Comparison of ENCODE assay signal across 16 cellular contexts in the genomic region with DNA sequence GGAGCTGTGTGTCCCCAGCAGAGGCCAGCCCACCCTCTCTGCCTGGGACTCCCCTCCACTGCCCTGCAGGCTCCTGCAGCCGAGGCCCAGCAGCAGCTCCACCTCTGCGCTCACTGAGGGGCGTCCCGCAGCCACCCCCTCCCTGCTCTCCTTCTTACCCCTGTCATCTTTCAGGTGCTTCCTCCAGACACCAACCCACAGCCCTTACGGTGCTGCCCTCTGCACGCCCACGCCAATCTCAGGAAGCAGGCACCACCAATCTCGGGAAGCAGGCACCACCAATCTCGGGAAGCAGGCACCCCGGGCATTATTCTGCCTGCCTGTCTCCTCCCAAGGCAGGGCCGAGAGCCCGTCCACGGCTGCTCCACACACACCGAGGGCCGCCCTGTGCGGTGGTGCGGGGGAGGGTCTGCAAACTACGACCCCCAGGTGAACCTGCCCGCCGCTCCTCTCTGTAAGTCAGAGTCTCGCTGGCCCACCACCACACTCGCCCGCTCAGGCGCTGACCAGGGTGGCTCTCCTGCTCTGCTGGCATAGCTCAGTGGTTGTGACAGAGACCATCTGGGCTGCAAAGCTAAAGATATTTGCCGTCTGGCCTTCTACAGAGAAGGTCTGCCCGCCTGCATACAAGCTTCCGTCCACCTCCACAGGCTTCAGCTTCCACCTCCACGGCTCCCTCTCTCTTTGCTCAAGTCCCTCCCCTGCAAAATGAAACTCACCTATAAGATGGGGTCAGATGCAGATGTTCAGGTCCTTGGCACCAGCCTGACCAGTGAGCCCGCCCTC. TPM values are rescaled to one million over a fixed set of nuclear protein-coding genes. Genes with fewer than 3 reads are reported as not detected.
DNase-seq lines count a peak whose midpoint lies in the region; ATAC-seq, FAIRE-seq and TF ChIP-seq lines count a peak whose summit lies in the region.
"Had no signal": no experiment of that assay in that cellular context is flagged by ENCODE, and none has a peak within 500 bp of the region (broad histone marks: within the 10 kb centered on the region; RNA-seq: fewer than 3 reads in every experiment).

No MANE protein-coding gene starts in this region.

- H3K4me2 ChIP-seq in PC-3 (ENCODE audit: low read length): no peak overlapping the region

- H3K9me3 ChIP-seq in kidney (ENCODE audit: control insufficient read depth in 1 of 2, low read length in 2 of 2) (no peaks in the 10 kb centered on the region), thyroid gland (no peaks in the 10 kb centered on the region), PC-3 (ENCODE audit: low read length) (no peaks in the 10 kb centered on the region)
- H3K9me3 ChIP-seq: SJCRH30 had no signal

- H3K4me3 ChIP-seq in kidney (ENCODE audit: low read length in 2 of 2): no peak overlapping the region
- no peak overlapping the region for H3K4me3 ChIP-seq in thyroid gland (replicated peaks in 1 of 3)
- no peak overlapping the region for H3K4me3 ChIP-seq in PC-3 (ENCODE audit: low read length)
- H3K4me3 ChIP-seq: cardiac muscle cell, SJCRH30 had no signal

- H3K27ac Mint-ChIP-seq in stimulated activated naive CD8-positive, alpha-beta T cell treated with anti-CD3 and anti-CD28 coated beads, Interleukin-15, Interleukin-2, amounts not matched to agents 100 ng/mL and 50 ng/mL, for 24 hours: peak overlapping the region; percentile 1
- H3K27ac Mint-ChIP-seq in activated T-helper 2 cell treated with anti-CD3 and anti-CD28 coated beads, Interferon-gamma antibody, Interleukin-2, Interleukin-4, amounts not matched to agents 10 μg/mL and 5 μg/mL and 100 μg/mL, durations not matched to agents 14 hours and 24 hours and 36 hours: peak overlapping the region; percentile 59
- H3K27ac Mint-ChIP-seq: WTC11 had no signal

- WGBS in thyroid gland, 2 donors: 83% methylated on average over 27 to 29 of the region's 29 CpGs

- FAIRE-seq in kidney (lab: Jason Lieb, UNC): no peak
- FAIRE-seq: H54 had no signal

- peak overlapping the region; percentile 51 for H3K4me3 Mint-ChIP-seq in stimulated activated naive CD8-positive, alpha-beta T cell treated with anti-CD3 and anti-CD28 coated beads, Interleukin-15, Interleukin-2, amounts not matched to agents 100 ng/mL and 50 ng/mL, for 24 hours
- H3K4me3 Mint-ChIP-seq in activated T-helper 2 cell treated with anti-CD3 and anti-CD28 coated beads, Interferon-gamma antibody, Interleukin-2, Interleukin-4, amounts not matched to agents 10 μg/mL and 5 μg/mL and 100 μg/mL, durations not matched to agents 14 hours and 24 hours and 36 hours (ENCODE audit: low read depth): peak overlapping the region; percentile 43
- H3K4me3 Mint-ChIP-seq: WTC11 had no signal

- H2AFZ ChIP-seq in PC-3 (ENCODE audit: low read length): no peak overlapping the region

- H3K4me1 Mint-ChIP-seq in stimulated activated naive CD8-positive, alpha-beta T cell treated with anti-CD3 and anti-CD28 coated beads, Interleukin-15, Interleukin-2, amounts not matched to agents 100 ng/mL and 50 ng/mL, for 24 hours (ENCODE audit: low read depth): peaks cover 53% of the 10 kb centered on the region
- H3K4me1 Mint-ChIP-seq in activated T-helper 2 cell treated with anti-CD3 and anti-CD28 coated beads, Interferon-gamma antibody, Interleukin-2, Interleukin-4, amounts not matched to agents 10 μg/mL and 5 μg/mL and 100 μg/mL, durations not matched to agents 14 hours and 24 hours and 36 hours (ENCODE audit: low read depth): peaks cover 35% of the 10 kb centered on the region

- DNase-seq in stimulated activated naive CD8-positive, alpha-beta T cell treated with anti-CD3 and anti-CD28 coated beads, Interleukin-15, Interleukin-2, amounts not matched to agents 100 U/mL and 50 U/mL, for 24 hours: no peak
- no peak for DNase-seq in activated T-helper 2 cell treated with anti-CD3 and anti-CD28 coated beads, Interferon-gamma antibody, Interleukin-2, Interleukin-4, amounts not matched to agents 10 μg/mL and 5 μg/mL and 100 μg/mL, durations not matched to agents 14 hours and 24 hours and 36 hours (ENCODE audit: low spot score)
- DNase-seq in kidney (peak; percentile 66), thyroid gland (no peak), amniotic stem cell (lab: John Stamatoyannopoulos, UW) (no peak), PC-3 (no peak)
- DNase-seq: activated gamma-delta T cell, SJCRH30 had no signal

- no peaks in the 10 kb centered on the region for H4K20me1 ChIP-seq in PC-3 (ENCODE audit: low read length)

- H3K79me2 ChIP-seq in PC-3 (ENCODE audit: low read length): peaks cover 48% of the 10 kb centered on the region

- ATAC-seq in stimulated activated naive CD8-positive, alpha-beta T cell treated with anti-CD3 and anti-CD28 coated beads, Interleukin-15, Interleukin-2, amounts not matched to agents 100 U/mL and 50 U/mL, for 24 hours: no peak
- ATAC-seq in HG03097 (IDR thresholded peaks at IDR 0.05; ENCODE audit: low FRiP score, unreplicated experiment) (no peak), PC-3 (no peak)
- ATAC-seq: WTC11 had no signal

- H3F3A ChIP-seq in PC-3 (ENCODE audit: low read length, unreplicated experiment): no peaks in the 10 kb centered on the region

- H3K36me3 ChIP-seq in kidney (ENCODE audit: control insufficient read depth in 1 of 2, insufficient read depth in 2 of 2, low read length in 2 of 2) (no peaks in the 10 kb centered on the region), thyroid gland (peaks cover 4 to 8% of the 10 kb centered on the region in 2 donors), PC-3 (ENCODE audit: low read depth, low read length) (no peaks in the 10 kb centered on the region; the same call in 1 of the 2 replicates)

- TF ChIP-seq CTCF in kidney (IDR thresholded peaks at IDR 0.05; ENCODE audit: borderline replicate concordance, extremely low read depth, insufficient read depth) (no peak), thyroid gland (IDR thresholded peaks at IDR 0.05) (no peak), PC-3 (conservative IDR thresholded peaks at IDR 0.05; ENCODE audit: low read depth, low read length) (no peak)

- peaks cover 25% of the 10 kb centered on the region for H3K36me3 Mint-ChIP-seq in stimulated activated naive CD8-positive, alpha-beta T cell treated with anti-CD3 and anti-CD28 coated beads, Interleukin-15, Interleukin-2, amounts not matched to agents 100 ng/mL and 50 ng/mL, for 24 hours (ENCODE audit: low read depth)
- H3K36me3 Mint-ChIP-seq in activated T-helper 2 cell treated with anti-CD3 and anti-CD28 coated beads, Interferon-gamma antibody, Interleukin-2, Interleukin-4, amounts not matched to agents 10 μg/mL and 5 μg/mL and 100 μg/mL, durations not matched to agents 14 hours and 24 hours and 36 hours (ENCODE audit: low read depth): peaks cover 42% of the 10 kb centered on the region

- no peaks in the 10 kb centered on the region for H3K9me3 Mint-ChIP-seq in stimulated activated naive CD8-positive, alpha-beta T cell treated with anti-CD3 and anti-CD28 coated beads, Interleukin-15, Interleukin-2, amounts not matched to agents 100 ng/mL and 50 ng/mL, for 24 hours
- H3K9me3 Mint-ChIP-seq in activated T-helper 2 cell treated with anti-CD3 and anti-CD28 coated beads, Interferon-gamma antibody, Interleukin-2, Interleukin-4, amounts not matched to agents 10 μg/mL and 5 μg/mL and 100 μg/mL, durations not matched to agents 14 hours and 24 hours and 36 hours: no peaks in the 10 kb centered on the region
- H3K9me3 Mint-ChIP-seq: WTC11 had no signal

- no TSS peak for BruUV-seq in PC-3 (replicated peaks; lab: Mats Ljungman, UMichigan)

- H3K27me3 ChIP-seq in thyroid gland: no peaks in the 10 kb centered on the region
- no peaks in the 10 kb centered on the region for H3K27me3 ChIP-seq in PC-3 (ENCODE audit: low read length)
- H3K27me3 ChIP-seq: cardiac muscle cell, SJCRH30 had no signal

- TF ChIP-seq POLR2A in thyroid gland (IDR thresholded peaks at IDR 0.05): no peak

- no peaks in the 10 kb centered on the region for H3K27me3 Mint-ChIP-seq in stimulated activated naive CD8-positive, alpha-beta T cell treated with anti-CD3 and anti-CD28 coated beads, Interleukin-15, Interleukin-2, amounts not matched to agents 100 ng/mL and 50 ng/mL, for 24 hours
- H3K27me3 Mint-ChIP-seq in activated T-helper 2 cell treated with anti-CD3 and anti-CD28 coated beads, Interferon-gamma antibody, Interleukin-2, Interleukin-4, amounts not matched to agents 10 μg/mL and 5 μg/mL and 100 μg/mL, durations not matched to agents 14 hours and 24 hours and 36 hours (ENCODE audit: low read depth): no peaks in the 10 kb centered on the region

- intact Hi-C loops in activated T-helper 2 cell treated with anti-CD3 and anti-CD28 coated beads, Interferon-gamma antibody, Interleukin-2, Interleukin-4, amounts not matched to agents 10 μg/mL and 5 μg/mL and 100 μg/mL, durations not matched to agents 14 hours and 24 hours and 36 hours (cut with micrococcal nuclease): loop anchor here (5.0 kb wide), 2 partner anchors 53 to 88 kb away; a partner anchor contains a TSS
- intact Hi-C loops in kidney (cut with DNase I): no loop called here
- intact Hi-C loops in thyroid gland (cut with DNase I): no loop called here
- intact Hi-C loops in PC-3 (cut with micrococcal nuclease): no loop called here

- no peaks in the 10 kb centered on the region for H3K9me2 ChIP-seq in PC-3 (replicated peaks; ENCODE audit: low read length)

- H3K4me1 ChIP-seq in kidney (ENCODE audit: control insufficient read depth in 1 of 2, insufficient read depth in 1 of 2, low read depth in 1 of 2, low read length in 2 of 2) (peaks cover 7 to 19% of the 10 kb centered on the region in 2 donors), thyroid gland (peaks cover 21 to 27% of the 10 kb centered on the region in 2 donors), PC-3 (ENCODE audit: insufficient read depth, low read length) (peaks cover 11% of the 10 kb centered on the region)

- CTCF ChIA-PET in PC-3 (lab: Charles Lee): no interaction called here

- POLR2A ChIA-PET in PC-3 (lab: Charles Lee; ENCODE audit: unreplicated experiment): no interaction called here

- H3K9ac ChIP-seq in kidney (ENCODE audit: low read length in 2 of 2): no peak overlapping the region
- H3K9ac ChIP-seq in PC-3 (ENCODE audit: low read length): no peak overlapping the region

- no peak overlapping the region for H3K27ac ChIP-seq in kidney (ENCODE audit: low read depth in 2 of 2, low read length in 2 of 2)
- H3K27ac ChIP-seq in thyroid gland: no peak overlapping the region
- H3K27ac ChIP-seq in PC-3 (ENCODE audit: low read length): no peak overlapping the region
- H3K27ac ChIP-seq: cardiac muscle cell, HL-60, SJCRH30 had no signal

RNA-seq across cellular contexts. Expression of a gene that starts 2.9 kb away (rescaled TPM):
- 142 and 171 TPM in 2 replicates for total RNA-seq in activated T-helper 2 cell treated with anti-CD3 and anti-CD28 coated beads, Interferon-gamma antibody, Interleukin-2, Interleukin-4, amounts not matched to agents 10 μg/mL and 5 μg/mL and 100 μg/mL, durations not matched to agents 14 hours and 24 hours and 36 hours
- 54.0 TPM for total RNA-seq in kidney
- polyA plus RNA-seq in kidney (ENCODE audit: insufficient read depth, low read depth, low replicate concordance): 160 TPM
- 100 to 1,000 TPM in 1 of 4 donors, 10 to 100 TPM in 3; 21.1 to 139 (median 55.1) TPM for total RNA-seq in thyroid gland
- total RNA-seq in PC-3 (2014; rRNA removed): 204 and 282 TPM in 2 replicates

RNA-seq across cellular contexts. Expression of a gene that starts 3.0 kb away (rescaled TPM):
- total RNA-seq in activated T-helper 2 cell treated with anti-CD3 and anti-CD28 coated beads, Interferon-gamma antibody, Interleukin-2, Interleukin-4, amounts not matched to agents 10 μg/mL and 5 μg/mL and 100 μg/mL, durations not matched to agents 14 hours and 24 hours and 36 hours: 60.8 and 69.5 TPM in 2 replicates
- total RNA-seq in kidney (94.1 TPM), thyroid gland (10 to 100 TPM; 47.8 to 97.8 (median 67.3) TPM), PC-3 (2014; rRNA removed) (28.6 and 32.2 TPM in 2 replicates)
- 25.3 TPM for polyA plus RNA-seq in kidney (ENCODE audit: insufficient read depth, low read depth, low replicate concordance)

RNA-seq across cellular contexts. Expression of a gene that starts 17.5 kb away (rescaled TPM):
- total RNA-seq in activated T-helper 2 cell treated with anti-CD3 and anti-CD28 coated beads, Interferon-gamma antibody, Interleukin-2, Interleukin-4, amounts not matched to agents 10 μg/mL and 5 μg/mL and 100 μg/mL, durations not matched to agents 14 hours and 24 hours and 36 hours: 0.23 TPM in 1 of 2 replicates, not detected in the other
- total RNA-seq in kidney: 0.09 TPM
- not detected for polyA plus RNA-seq in kidney (ENCODE audit: insufficient read depth, low read depth, low replicate concordance)
- under 1 TPM in 1 of 4 donors, not detected in 3; 0.45 TPM for total RNA-seq in thyroid gland
- 0.58 TPM in 1 of 2 replicates, not detected in the other for total RNA-seq in PC-3 (2014; rRNA removed)
- total RNA-seq: lung microvascular endothelial cell, SJCRH30 had no signal

RNA-seq across cellular contexts. Expression of a gene that starts 34.6 kb away (rescaled TPM):
- not detected in 2 replicates for total RNA-seq in activated T-helper 2 cell treated with anti-CD3 and anti-CD28 coated beads, Interferon-gamma antibody, Interleukin-2, Interleukin-4, amounts not matched to agents 10 μg/mL and 5 μg/mL and 100 μg/mL, durations not matched to agents 14 hours and 24 hours and 36 hours
- total RNA-seq in kidney (not detected), thyroid gland (under 1 TPM in 2 of 4 donors, not detected in 2; 0.13 to 0.78 TPM), PC-3 (2014; rRNA removed) (0.17 TPM in 1 of 2 replicates, not detected in the other)
- polyA plus RNA-seq in kidney (ENCODE audit: insufficient read depth, low read depth, low replicate concordance): not detected
- total RNA-seq: cardiac muscle cell, posterior vena cava had no signal
- polyA plus RNA-seq: cardiac muscle cell had no signal

RNA-seq across cellular contexts. Expression of a gene that starts 43.5 kb away (rescaled TPM):
- 0.11 and 0.18 TPM in 2 replicates for total RNA-seq in activated T-helper 2 cell treated with anti-CD3 and anti-CD28 coated beads, Interferon-gamma antibody, Interleukin-2, Interleukin-4, amounts not matched to agents 10 μg/mL and 5 μg/mL and 100 μg/mL, durations not matched to agents 14 hours and 24 hours and 36 hours
- total RNA-seq in kidney (2.1 TPM), thyroid gland (1 to 10 TPM in 1 of 4 donors, under 1 TPM in 3; 0.27 to 1.6 (median 0.59) TPM), PC-3 (2014; rRNA removed) (not detected in 2 replicates)
- polyA plus RNA-seq in kidney (ENCODE audit: insufficient read depth, low read depth, low replicate concordance): not detected
- total RNA-seq: WTC11 had no signal
